29 cellular contexts compared by ENCODE assay signal in the genomic region with DNA sequence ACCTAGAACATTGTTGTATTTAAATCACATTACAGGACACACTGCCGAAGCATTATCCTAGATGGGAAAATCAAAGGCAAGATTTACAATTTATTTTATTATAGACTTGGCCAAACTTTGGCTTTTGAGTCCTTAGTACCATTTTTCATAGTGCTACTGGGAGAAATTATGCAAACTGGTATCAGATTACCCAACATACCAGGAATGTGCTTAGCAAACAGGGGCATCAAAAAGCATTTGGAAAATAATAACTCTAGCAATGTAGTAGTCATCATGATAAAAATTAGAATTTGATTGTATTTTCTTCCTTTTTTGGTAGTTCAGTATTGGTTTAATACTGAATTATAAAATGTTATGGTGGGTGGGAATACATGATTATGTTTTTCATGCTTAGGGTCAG. TPM values are rescaled to one million over a fixed set of nuclear protein-coding genes. Genes with fewer than 3 reads are reported as not detected.
A peak's percentile ranks its signal among the peaks of the same experiment; 100 is the strongest.
DNase-seq lines count a peak whose midpoint lies in the region; ATAC-seq and TF ChIP-seq lines count a peak whose summit lies in the region.
"Had no signal": no experiment of that assay in that cellular context is flagged by ENCODE, and none has a peak within 500 bp of the region (broad histone marks: within the 10 kb centered on the region; RNA-seq: fewer than 3 reads in every experiment).

No MANE protein-coding gene starts in this region.

- H3K36me3 ChIP-seq in SK-N-MC (ENCODE audit: insufficient read depth, low read length), result 0 out of 2 replicates have a peak, but pooled peaks cover 3% of the 10 kb centered on the region
- H3K36me3 ChIP-seq in A673 (ENCODE audit: insufficient read depth, low read length, poor library complexity, severe bottlenecking), result no peaks in the 10 kb centered on the region
- H3K36me3 ChIP-seq: left lung, Peyer's patch had no signal

- no peak overlapping the region for H3K9ac ChIP-seq in SK-N-MC (ENCODE audit: insufficient read length)

- ATAC-seq in sciatic nerve, result peak; percentile 74
- ATAC-seq in activated T-cell treated with anti-CD3 and anti-CD28 coated beads, Interleukin-2, amount 50 U/mL, for 4 hours, result no peak
- ATAC-seq in HG02885 (IDR thresholded peaks at IDR 0.05; ENCODE audit: poor library complexity, unreplicated experiment), result no peak
- ATAC-seq: effector memory CD8-positive, alpha-beta T cell; left lung had no signal

- peaks cover 49% of the 10 kb centered on the region for H3K4me1 ChIP-seq in A673 (ENCODE audit: insufficient read depth, low read length, poor library complexity, severe bottlenecking)
- H3K4me1 ChIP-seq: left lung, Peyer's patch, testis had no signal

- H3K27me3 Mint-ChIP-seq in activated T-cell treated with anti-CD3 and anti-CD28 coated beads, Interleukin-2, amount 50 U/mL, for 4 hours (ENCODE audit: low read depth), result no peaks in the 10 kb centered on the region
- H3K27me3 Mint-ChIP-seq: CD4-positive, alpha-beta T cell; effector memory CD8-positive, alpha-beta T cell; progenitor cell of endocrine pancreas had no signal

- BruUV-seq in A673 (replicated peaks; lab: Mats Ljungman, UMichigan), result no TSS peak

- H3K27me3 ChIP-seq in A673 (replicated peaks; ENCODE audit: insufficient read depth, low read depth, low read length, poor library complexity), result no peaks in the 10 kb centered on the region
- H3K27me3 ChIP-seq: left lung, Peyer's patch, testis had no signal

- H3K36me3 Mint-ChIP-seq in activated T-cell treated with anti-CD3 and anti-CD28 coated beads, Interleukin-2, amount 50 U/mL, for 4 hours (ENCODE audit: insufficient read depth), result no peaks in the 10 kb centered on the region
- H3K36me3 Mint-ChIP-seq: immature natural killer cell had no signal

- H3K27ac ChIP-seq in SK-N-MC (0 out of 2 replicates have a peak overlapping the region, but pooled peaks have one; percentile 13), A673 (ENCODE audit: low read depth, low read length, poor library complexity, severe bottlenecking) (no peak overlapping the region)
- H3K27ac ChIP-seq: coronary artery, left lung, Peyer's patch, testis had no signal

- intact Hi-C loops in sciatic nerve (cut with DNase I) (no loop called here), A673 (cut with micrococcal nuclease; ENCODE audit: unreplicated experiment) (no loop called here)

- CTCF ChIA-PET in A673 (lab: Charles Lee), result no interaction called here

- H3K4me1 Mint-ChIP-seq in activated T-cell treated with anti-CD3 and anti-CD28 coated beads, Interleukin-2, amount 50 U/mL, for 4 hours (ENCODE audit: low read depth), result no peaks in the 10 kb centered on the region
- H3K4me1 Mint-ChIP-seq: immature natural killer cell had no signal

- no peaks in the 10 kb centered on the region for H3K9me3 ChIP-seq in SK-N-MC (ENCODE audit: low read depth, low read length)
- H3K9me3 ChIP-seq in A673 (ENCODE audit: low read depth, low read length, poor library complexity, severe bottlenecking), result no peaks in the 10 kb centered on the region
- H3K9me3 ChIP-seq: left lung, Peyer's patch, testis had no signal

- POLR2A ChIA-PET in A673 (lab: Charles Lee; ENCODE audit: low non-redundant PET), result no interaction called here

- H3K4me3 ChIP-seq in SK-N-MC (0 out of 2 replicates have a peak overlapping the region, but pooled peaks have one; percentile 21), fibroblast of mammary gland (ENCODE audit: control insufficient read depth, low read depth, low read length) (no peak overlapping the region), A673 (ENCODE audit: low read depth, low read length, poor library complexity, severe bottlenecking) (no peak overlapping the region)
- H3K4me3 ChIP-seq: coronary artery, left lung, Peyer's patch, testis had no signal

- H3K9me3 Mint-ChIP-seq in activated T-cell treated with anti-CD3 and anti-CD28 coated beads, Interleukin-2, amount 50 U/mL, for 4 hours, result peaks cover 4% of the 10 kb centered on the region
- H3K9me3 Mint-ChIP-seq: activated naive CD4-positive, alpha-beta T cell treated with anti-CD3 and anti-CD28 coated beads for 36 hours; activated T-helper 1 cell treated with anti-CD3 and anti-CD28 coated beads, Interleukin-12 subunit alpha, Interleukin-12 subunit beta, Interleukin-2, Interleukin-4 antibody, amounts not matched to agents 30 ng/mL and 10 ng/mL and 1 ng/mL, durations not matched to agents 14 hours and 24 hours and 36 hours had no signal

- no peak overlapping the region for H3K4me3 Mint-ChIP-seq in activated T-cell treated with anti-CD3 and anti-CD28 coated beads, Interleukin-2, amount 50 U/mL, for 4 hours
- H3K4me3 Mint-ChIP-seq: activated naive CD4-positive, alpha-beta T cell treated with anti-CD3 and anti-CD28 coated beads for 36 hours; activated T-helper 1 cell treated with anti-CD3 and anti-CD28 coated beads, Interleukin-12 subunit alpha, Interleukin-12 subunit beta, Interleukin-2, Interleukin-4 antibody, amounts not matched to agents 30 ng/mL and 10 ng/mL and 1 ng/mL, durations not matched to agents 14 hours and 24 hours and 36 hours; CD4-positive, alpha-beta T cell; effector memory CD8-positive, alpha-beta T cell; immature natural killer cell had no signal

- TF ChIP-seq CTCF in fibroblast of mammary gland (conservative IDR thresholded peaks at IDR 0.05; ENCODE audit: control insufficient read depth, insufficient read depth, low read depth, low read length) (no peak), A673 (conservative IDR thresholded peaks at IDR 0.05; ENCODE audit: low read depth, low read length) (no peak)

- DNase-seq in GM03348 (ENCODE audit: low spot score) (peak; percentile 27), SK-N-MC (ENCODE audit: low read depth, low spot score) (no peak), fibroblast of mammary gland (ENCODE audit: low read depth) (peak; percentile 44), sciatic nerve (ENCODE audit: low spot score) (no peak), A673 (ENCODE audit: low spot score) (no peak)
- no peak for DNase-seq in activated T-cell treated with anti-CD3 and anti-CD28 coated beads, Interleukin-2, amount 50 U/mL, for 48 hours
- DNase-seq in activated T-cell treated with anti-CD3 and anti-CD28 coated beads, Interleukin-2, amount 50 U/mL, for 4 hours, result no peak
- DNase-seq: activated CD4-positive, alpha-beta T cell treated with anti-CD3 and anti-CD28 coated beads, Interleukin-2, amount 50 U/mL, for 4 hours; activated naive CD4-positive, alpha-beta T cell treated with anti-CD3 and anti-CD28 coated beads for 36 hours; AML-193; amniotic stem cell; CD4-positive, alpha-beta T cell; effector memory CD8-positive, alpha-beta T cell; H7; hypothalamus; immature natural killer cell; left lung; mesenchymal stem cell; NCI-H1694 treated with DMSO at 0.1 percent for 48 hours; NCI-H2171; NCI-H524 treated with DMSO at 0.1 percent for 48 hours; Peyer's patch; stimulated activated naive CD4-positive, alpha-beta T cell treated with Interleukin-2 at 50 U/mL for 16 hours; T-helper 1 cell; testis had no signal

RNA-seq across cellular contexts. Expression of gene GPC6, which starts 34.0 kb away (rescaled TPM):
- total RNA-seq in sciatic nerve (37.8 TPM), A673 (2021) (23.3 and 23.4 TPM in 2 replicates)
- under 1 TPM in 2 of 3 donors, not detected in 1; 0.03 to 0.08 TPM for total RNA-seq in activated T-cell treated with anti-CD3 and anti-CD28 coated beads, Interleukin-2, amount 50 U/mL, for 4 hours
- total RNA-seq: activated naive CD4-positive, alpha-beta T cell treated with anti-CD3 and anti-CD28 coated beads for 36 hours; activated T-helper 1 cell treated with anti-CD3 and anti-CD28 coated beads, Interleukin-12 subunit alpha, Interleukin-12 subunit beta, Interleukin-2, Interleukin-4 antibody, amounts not matched to agents 30 ng/mL and 10 ng/mL and 1 ng/mL, durations not matched to agents 14 hours and 24 hours and 36 hours; CD4-positive, alpha-beta T cell had no signal

Comparison
In these comparisons a context has a peak if more than half of its experiments do, and no peak if none do; other contexts are left out.
1. DNase-seq: peak in GM03348 (single experiment) and fibroblast of mammary gland (single experiment); none in SK-N-MC (single experiment), sciatic nerve (single experiment), activated T-cell treated with anti-CD3 and anti-CD28 coated beads, Interleukin-2, amount 50 U/mL, for 48 hours (0 of 2), activated T-cell treated with anti-CD3 and anti-CD28 coated beads, Interleukin-2, amount 50 U/mL, for 4 hours (single experiment) and A673 (single experiment).
2. RNA of gene GPC6, which starts 34.0 kb away (total RNA-seq): 37.8 TPM in sciatic nerve (single experiment) and 23.3 to 23.4 TPM in A673; 0.03 to 0.08 TPM in activated T-cell treated with anti-CD3 and anti-CD28 coated beads, Interleukin-2, amount 50 U/mL, for 4 hours; every median in the first group is over 10 times any median in the second.